In the genomic region with DNA sequence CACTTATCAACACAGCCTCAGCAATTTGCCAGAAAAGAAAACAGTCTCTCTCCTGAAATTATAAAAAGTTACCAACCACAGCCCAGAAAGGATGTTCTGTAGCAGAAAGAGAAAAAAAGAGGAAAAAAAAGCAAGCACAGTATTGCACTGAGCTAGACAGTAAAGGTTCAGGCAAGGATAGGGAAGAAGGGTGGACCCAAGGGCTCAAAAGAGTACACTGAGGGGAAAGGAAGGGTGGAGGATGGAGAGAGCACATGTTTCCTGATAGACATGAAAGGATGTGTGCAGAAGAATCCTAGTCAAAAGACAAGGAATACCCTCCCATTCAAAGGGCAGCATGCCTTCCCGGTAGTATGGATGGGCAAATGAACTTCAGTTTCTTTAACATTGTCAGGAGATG, we compare ENCODE assay signal across 2 cellular contexts.
TF ChIP-seq lines count a peak whose summit lies in the region.

No MANE protein-coding gene starts in this region.

TF ChIP-seq in GM23338, 12 proteins besides CTCF, POLR2A, EP300 and RAD21 (continued from another document):
- no peak for TF ChIP-seq ZNF462 (CRISPR knock-in tag; IDR thresholded peaks at IDR 0.05)
- no peak for TF ChIP-seq ZNF331 (CRISPR knock-in tag; IDR thresholded peaks at IDR 0.05; ENCODE audit: low read depth)
- TF ChIP-seq POLR2AphosphoS5 (IDR thresholded peaks at IDR 0.05; ENCODE audit: low read depth) = no peak
- no peak for TF ChIP-seq EZH2 (IDR thresholded peaks at IDR 0.05; ENCODE audit: low read depth, unreplicated experiment)
- TF ChIP-seq, protein P1, sequence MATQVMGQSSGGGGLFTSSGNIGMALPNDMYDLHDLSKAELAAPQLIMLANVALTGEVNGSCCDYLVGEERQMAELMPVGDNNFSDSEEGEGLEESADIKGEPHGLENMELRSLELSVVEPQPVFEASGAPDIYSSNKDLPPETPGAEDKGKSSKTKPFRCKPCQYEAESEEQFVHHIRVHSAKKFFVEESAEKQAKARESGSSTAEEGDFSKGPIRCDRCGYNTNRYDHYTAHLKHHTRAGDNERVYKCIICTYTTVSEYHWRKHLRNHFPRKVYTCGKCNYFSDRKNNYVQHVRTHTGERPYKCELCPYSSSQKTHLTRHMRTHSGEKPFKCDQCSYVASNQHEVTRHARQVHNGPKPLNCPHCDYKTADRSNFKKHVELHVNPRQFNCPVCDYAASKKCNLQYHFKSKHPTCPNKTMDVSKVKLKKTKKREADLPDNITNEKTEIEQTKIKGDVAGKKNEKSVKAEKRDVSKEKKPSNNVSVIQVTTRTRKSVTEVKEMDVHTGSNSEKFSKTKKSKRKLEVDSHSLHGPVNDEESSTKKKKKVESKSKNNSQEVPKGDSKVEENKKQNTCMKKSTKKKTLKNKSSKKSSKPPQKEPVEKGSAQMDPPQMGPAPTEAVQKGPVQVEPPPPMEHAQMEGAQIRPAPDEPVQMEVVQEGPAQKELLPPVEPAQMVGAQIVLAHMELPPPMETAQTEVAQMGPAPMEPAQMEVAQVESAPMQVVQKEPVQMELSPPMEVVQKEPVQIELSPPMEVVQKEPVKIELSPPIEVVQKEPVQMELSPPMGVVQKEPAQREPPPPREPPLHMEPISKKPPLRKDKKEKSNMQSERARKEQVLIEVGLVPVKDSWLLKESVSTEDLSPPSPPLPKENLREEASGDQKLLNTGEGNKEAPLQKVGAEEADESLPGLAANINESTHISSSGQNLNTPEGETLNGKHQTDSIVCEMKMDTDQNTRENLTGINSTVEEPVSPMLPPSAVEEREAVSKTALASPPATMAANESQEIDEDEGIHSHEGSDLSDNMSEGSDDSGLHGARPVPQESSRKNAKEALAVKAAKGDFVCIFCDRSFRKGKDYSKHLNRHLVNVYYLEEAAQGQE (IDR thresholded peaks at IDR 0.05; ENCODE audit: unreplicated experiment) = no peak
- TF ChIP-seq NANOG (IDR thresholded peaks at IDR 0.05; ENCODE audit: borderline replicate concordance) = no peak

TF ChIP-seq in SK-N-SH treated with all-trans-retinoic acid at 6 μM for 48 hours, 23 proteins besides CTCF, POLR2A, EP300 and RAD21 (continued from another document):
- TF ChIP-seq, protein P2, sequence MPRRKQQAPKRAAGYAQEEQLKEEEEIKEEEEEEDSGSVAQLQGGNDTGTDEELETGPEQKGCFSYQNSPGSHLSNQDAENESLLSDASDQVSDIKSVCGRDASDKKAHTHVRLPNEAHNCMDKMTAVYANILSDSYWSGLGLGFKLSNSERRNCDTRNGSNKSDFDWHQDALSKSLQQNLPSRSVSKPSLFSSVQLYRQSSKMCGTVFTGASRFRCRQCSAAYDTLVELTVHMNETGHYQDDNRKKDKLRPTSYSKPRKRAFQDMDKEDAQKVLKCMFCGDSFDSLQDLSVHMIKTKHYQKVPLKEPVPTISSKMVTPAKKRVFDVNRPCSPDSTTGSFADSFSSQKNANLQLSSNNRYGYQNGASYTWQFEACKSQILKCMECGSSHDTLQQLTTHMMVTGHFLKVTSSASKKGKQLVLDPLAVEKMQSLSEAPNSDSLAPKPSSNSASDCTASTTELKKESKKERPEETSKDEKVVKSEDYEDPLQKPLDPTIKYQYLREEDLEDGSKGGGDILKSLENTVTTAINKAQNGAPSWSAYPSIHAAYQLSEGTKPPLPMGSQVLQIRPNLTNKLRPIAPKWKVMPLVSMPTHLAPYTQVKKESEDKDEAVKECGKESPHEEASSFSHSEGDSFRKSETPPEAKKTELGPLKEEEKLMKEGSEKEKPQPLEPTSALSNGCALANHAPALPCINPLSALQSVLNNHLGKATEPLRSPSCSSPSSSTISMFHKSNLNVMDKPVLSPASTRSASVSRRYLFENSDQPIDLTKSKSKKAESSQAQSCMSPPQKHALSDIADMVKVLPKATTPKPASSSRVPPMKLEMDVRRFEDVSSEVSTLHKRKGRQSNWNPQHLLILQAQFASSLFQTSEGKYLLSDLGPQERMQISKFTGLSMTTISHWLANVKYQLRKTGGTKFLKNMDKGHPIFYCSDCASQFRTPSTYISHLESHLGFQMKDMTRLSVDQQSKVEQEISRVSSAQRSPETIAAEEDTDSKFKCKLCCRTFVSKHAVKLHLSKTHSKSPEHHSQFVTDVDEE (CRISPR knock-in tag; IDR thresholded peaks at IDR 0.05) = no peak
- TF ChIP-seq CSDC2 (CRISPR knock-in tag; IDR thresholded peaks at IDR 0.05) (no peak), ZNF8 (CRISPR knock-in tag; IDR thresholded peaks at IDR 0.05) (no peak), CSRNP3 (CRISPR knock-in tag; IDR thresholded peaks at IDR 0.05) (no peak), ZFP30 (CRISPR knock-in tag; IDR thresholded peaks at IDR 0.05) (no peak), ZFP3 (CRISPR knock-in tag; IDR thresholded peaks at IDR 0.05) (no peak), TOX (CRISPR knock-in tag; IDR thresholded peaks at IDR 0.05; ENCODE audit: borderline replicate concordance) (no peak), PPARA (CRISPR knock-in tag; IDR thresholded peaks at IDR 0.05; ENCODE audit: borderline replicate concordance) (no peak), ARNTL (CRISPR knock-in tag; IDR thresholded peaks at IDR 0.05; ENCODE audit: borderline replicate concordance, low read depth) (no peak)
- TF ChIP-seq, protein P3, sequence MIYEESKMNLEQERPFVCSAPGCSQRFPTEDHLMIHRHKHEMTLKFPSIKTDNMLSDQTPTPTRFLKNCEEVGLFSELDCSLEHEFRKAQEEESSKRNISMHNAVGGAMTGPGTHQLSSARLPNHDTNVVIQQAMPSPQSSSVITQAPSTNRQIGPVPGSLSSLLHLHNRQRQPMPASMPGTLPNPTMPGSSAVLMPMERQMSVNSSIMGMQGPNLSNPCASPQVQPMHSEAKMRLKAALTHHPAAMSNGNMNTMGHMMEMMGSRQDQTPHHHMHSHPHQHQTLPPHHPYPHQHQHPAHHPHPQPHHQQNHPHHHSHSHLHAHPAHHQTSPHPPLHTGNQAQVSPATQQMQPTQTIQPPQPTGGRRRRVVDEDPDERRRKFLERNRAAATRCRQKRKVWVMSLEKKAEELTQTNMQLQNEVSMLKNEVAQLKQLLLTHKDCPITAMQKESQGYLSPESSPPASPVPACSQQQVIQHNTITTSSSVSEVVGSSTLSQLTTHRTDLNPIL (CRISPR knock-in tag; IDR thresholded peaks at IDR 0.05; ENCODE audit: low read depth) = no peak
